Comparison of ENCODE assay signal across 24 cellular contexts in the genomic region with DNA sequence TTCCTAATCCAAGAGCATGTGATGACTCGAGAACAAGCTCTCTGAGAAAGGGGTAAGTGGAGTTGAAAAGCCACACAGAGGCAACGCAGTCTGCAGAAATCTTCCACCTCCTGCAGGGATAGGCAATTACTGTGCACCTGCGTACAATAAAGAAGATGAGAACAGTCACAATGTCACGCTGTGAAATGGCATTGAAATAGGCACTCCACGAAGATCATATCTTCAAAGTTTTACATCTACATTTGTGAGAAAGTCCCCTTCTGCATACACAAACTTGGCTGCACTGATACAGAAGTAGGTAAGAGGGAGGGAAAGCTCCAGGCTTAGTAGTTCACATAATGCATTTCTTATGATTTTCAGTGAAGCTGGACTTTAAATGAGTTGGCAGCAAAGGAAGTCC. TPM values are rescaled to one million over a fixed set of nuclear protein-coding genes. Genes with fewer than 3 reads are reported as not detected.
DNase-seq lines count a peak whose midpoint lies in the region; ATAC-seq and TF ChIP-seq lines count a peak whose summit lies in the region.
"Had no signal": no experiment of that assay in that cellular context is flagged by ENCODE, and none has a peak within 500 bp of the region (broad histone marks: within the 10 kb centered on the region; RNA-seq: fewer than 3 reads in every experiment).

No MANE protein-coding gene starts in this region.

- 62 to 80% methylated on average over 5 of the region's 5 CpGs for WGBS in sigmoid colon, 2 donors

- no peaks in the 10 kb centered on the region for H3K9me2 ChIP-seq in HCT116 (ENCODE audit: insufficient read depth)

- no peak overlapping the region for H2AFZ ChIP-seq in HCT116 (ENCODE audit: low read depth, low read length, poor library complexity, severe bottlenecking)
- H2AFZ ChIP-seq: GM23248 had no signal

- DNase-seq in HCT116 (ENCODE audit: low read depth, low spot score) (no peak), NCI-H1092 treated with DMSO at 0.1 percent for 48 hours (lab: John Stamatoyannopoulos, UW) (peak; percentile 11), NCI-H345 (lab: John Stamatoyannopoulos, UW) (peak; percentile 57), fibroblast of villous mesenchyme (ENCODE audit: low read depth) (peak; percentile 28), sigmoid colon (no peak)
- DNase-seq in CD8-positive, alpha-beta T cell = no peak
- no peak for DNase-seq in activated naive CD8-positive, alpha-beta T cell treated with anti-CD3 and anti-CD28 coated beads, Interleukin-2, amount 50 U/mL, for 24 hours
- DNase-seq: activated CD4-positive, alpha-beta T cell treated with anti-CD3 and anti-CD28 coated beads for 36 hours; activated CD8-positive, alpha-beta memory T cell treated with anti-CD3 and anti-CD28 coated beads for 24 hours; activated gamma-delta T cell treated with Interleukin-2 at 50 U/mL for 16 hours; activated T-cell treated with anti-CD3 and anti-CD28 coated beads, Interleukin-2, amount 50 U/mL, for 1 hour; amniotic stem cell; CD4-positive, alpha-beta memory T cell; foreskin melanocyte; GM23248; mesendoderm; NCI-H226; SJCRH30 had no signal

- no peak for TF ChIP-seq RAD21 in HCT116 (IDR thresholded peaks at IDR 0.05; ENCODE audit: low read depth)

- no TSS peak for BruUV-seq in HCT116 (replicated peaks; lab: Mats Ljungman, UMichigan)

- H3K79me2 ChIP-seq in HCT116 (ENCODE audit: insufficient read depth, low read length) = no peaks in the 10 kb centered on the region; the same call in 1 of the 2 replicates

- RAD21 ChIA-PET in HCT116 (lab: Charles Lee; ENCODE audit: low non-redundant PET in 1 of 2, low total read pairs in 2 of 2, uncharacterized antibody in 2 of 2, unreplicated experiment in 2 of 2) = no interaction called here

- H3K4me1 Mint-ChIP-seq in CD8-positive, alpha-beta T cell (ENCODE audit: low read depth) = peaks cover 13% of the 10 kb centered on the region
- peaks cover 31% of the 10 kb centered on the region for H3K4me1 Mint-ChIP-seq in activated naive CD8-positive, alpha-beta T cell treated with anti-CD3 and anti-CD28 coated beads, Interleukin-2, amount 50 U/mL, for 24 hours

- TF ChIP-seq CTCF in HCT116 (IDR thresholded peaks at IDR 0.05 in 2 of 3, conservative IDR thresholded peaks at IDR 0.05 in 1 of 3; ENCODE audit: borderline replicate concordance in 1 of 3, insufficient read depth in 1 of 3, low read depth in 2 of 3, low read length in 2 of 3) = no peak
- TF ChIP-seq CTCF in fibroblast of villous mesenchyme (IDR thresholded peaks at IDR 0.05; ENCODE audit: insufficient read depth, low read depth, low read length) = no peak
- no peak for TF ChIP-seq CTCF in sigmoid colon (IDR thresholded peaks at IDR 0.05)
- no peak for TF ChIP-seq CTCF in CD8-positive, alpha-beta T cell (IDR thresholded peaks at IDR 0.05)

- peak overlapping the region; percentile 28; the same call in 1 of the 2 replicates for H3K27ac ChIP-seq in HCT116 (ENCODE audit: low read depth, low read length)
- no peak overlapping the region for H3K27ac ChIP-seq in sigmoid colon
- no peak overlapping the region for H3K27ac ChIP-seq in CD8-positive, alpha-beta T cell (ENCODE audit: low read depth, low read length)
- H3K27ac ChIP-seq: coronary artery, GM23248, KMS-11, SJCRH30, skin epidermis had no signal

- H3K4me3 Mint-ChIP-seq in CD8-positive, alpha-beta T cell = no peak overlapping the region
- H3K4me3 Mint-ChIP-seq in activated naive CD8-positive, alpha-beta T cell treated with anti-CD3 and anti-CD28 coated beads, Interleukin-2, amount 50 U/mL, for 24 hours = no peak overlapping the region
- H3K4me3 Mint-ChIP-seq: activated CD4-positive, alpha-beta T cell treated with anti-CD3 and anti-CD28 coated beads for 36 hours; CD4-positive, alpha-beta memory T cell; type B pancreatic cell had no signal

- H4K20me1 ChIP-seq in HCT116 (ENCODE audit: insufficient read depth) = no peaks in the 10 kb centered on the region

- H3K9me3 ChIP-seq in HCT116 (ENCODE audit: control insufficient read depth in 1 of 2, insufficient read depth in 1 of 2, low read depth in 1 of 2, low read length in 2 of 2) = no peaks in the 10 kb centered on the region
- no peaks in the 10 kb centered on the region for H3K9me3 ChIP-seq in sigmoid colon
- H3K9me3 ChIP-seq in CD8-positive, alpha-beta T cell (ENCODE audit: low read length) = no peaks in the 10 kb centered on the region

- no peaks in the 10 kb centered on the region for H3K27me3 ChIP-seq in HCT116 (ENCODE audit: insufficient read depth, low read length)
- H3K27me3 ChIP-seq in sigmoid colon = no peaks in the 10 kb centered on the region
- H3K27me3 ChIP-seq in CD8-positive, alpha-beta T cell (ENCODE audit: insufficient read depth, low read length) = no peaks in the 10 kb centered on the region
- H3K27me3 ChIP-seq: SJCRH30 had no signal

- no peaks in the 10 kb centered on the region for H3K27me3 Mint-ChIP-seq in CD8-positive, alpha-beta T cell (ENCODE audit: low read depth)
- H3K27me3 Mint-ChIP-seq in activated naive CD8-positive, alpha-beta T cell treated with anti-CD3 and anti-CD28 coated beads, Interleukin-2, amount 50 U/mL, for 24 hours = no peaks in the 10 kb centered on the region
- H3K27me3 Mint-ChIP-seq: activated CD4-positive, alpha-beta T cell treated with anti-CD3 and anti-CD28 coated beads for 36 hours; CD4-positive, alpha-beta memory T cell; type B pancreatic cell had no signal

- intact Hi-C loops in HCT116 (cut with micrococcal nuclease) = no loop called here
- intact Hi-C loops in sigmoid colon (cut with DNase I) = no loop called here
- intact Hi-C loops in CD8-positive, alpha-beta T cell (cut with DNase I, micrococcal nuclease) = no loop called here

- H3K36me3 Mint-ChIP-seq in CD8-positive, alpha-beta T cell = peaks cover 70% of the 10 kb centered on the region
- peaks cover 31% of the 10 kb centered on the region for H3K36me3 Mint-ChIP-seq in activated naive CD8-positive, alpha-beta T cell treated with anti-CD3 and anti-CD28 coated beads, Interleukin-2, amount 50 U/mL, for 24 hours (ENCODE audit: low read depth)

- H3K4me2 ChIP-seq in HCT116 (ENCODE audit: low read length) = no peak overlapping the region
- H3K4me2 ChIP-seq: KMS-11 had no signal

- no peaks in the 10 kb centered on the region for H3K9me3 Mint-ChIP-seq in CD8-positive, alpha-beta T cell
- peaks cover 5% of the 10 kb centered on the region for H3K9me3 Mint-ChIP-seq in activated naive CD8-positive, alpha-beta T cell treated with anti-CD3 and anti-CD28 coated beads, Interleukin-2, amount 50 U/mL, for 24 hours

- no peak for TF ChIP-seq POLR2A in HCT116 (IDR thresholded peaks at IDR 0.05; ENCODE audit: borderline replicate concordance, extremely low read depth, insufficient read depth, insufficient read length)
- no peak for TF ChIP-seq POLR2A in sigmoid colon (IDR thresholded peaks at IDR 0.05)

- H3K4me3 ChIP-seq in HCT116 (replicated peaks in 1 of 2; ENCODE audit: low read depth in 1 of 2, low read length in 2 of 2) (no peak overlapping the region), fibroblast of villous mesenchyme (ENCODE audit: low read depth, low read length) (no peak overlapping the region), sigmoid colon (no peak overlapping the region)
- H3K4me3 ChIP-seq in CD8-positive, alpha-beta T cell (ENCODE audit: low read depth, low read length) = no peak overlapping the region
- H3K4me3 ChIP-seq: coronary artery, GM23248, SJCRH30, skin epidermis had no signal

- H3K9ac ChIP-seq in HCT116 (ENCODE audit: low read length) = no peak overlapping the region
- H3K9ac ChIP-seq: GM23248, KMS-11 had no signal

- POLR2A ChIA-PET in HCT116 (lab: Charles Lee) = no interaction called here
- POLR2A ChIA-PET in CD8-positive, alpha-beta T cell (lab: Charles Lee) = no interaction called here

- CTCF ChIA-PET in HCT116 (lab: Charles Lee) = no interaction called here
- CTCF ChIA-PET in CD8-positive, alpha-beta T cell (lab: Charles Lee) = no interaction called here

- no peak for ATAC-seq in HCT116
- no peak for ATAC-seq in CD8-positive, alpha-beta T cell
- no peak for ATAC-seq in activated naive CD8-positive, alpha-beta T cell treated with anti-CD3 and anti-CD28 coated beads, Interleukin-2, amount 50 U/mL, for 24 hours
- ATAC-seq: activated CD4-positive, alpha-beta T cell treated with anti-CD3 and anti-CD28 coated beads for 36 hours; esophagus mucosa; Panc1 had no signal

- H3K4me1 ChIP-seq in HCT116 (ENCODE audit: control insufficient read depth in 1 of 2, insufficient read depth in 2 of 2, low read length in 2 of 2) = peaks cover 18 to 35% of the 10 kb centered on the region in 2 experiments
- no peaks in the 10 kb centered on the region for H3K4me1 ChIP-seq in sigmoid colon
- H3K4me1 ChIP-seq in CD8-positive, alpha-beta T cell (ENCODE audit: insufficient read depth, low read length) = no peaks in the 10 kb centered on the region

- peaks cover 15 to 21% of the 10 kb centered on the region in 2 experiments for H3K36me3 ChIP-seq in HCT116 (ENCODE audit: control insufficient read depth in 1 of 2, insufficient read depth in 2 of 2, low read length in 2 of 2)
- H3K36me3 ChIP-seq in sigmoid colon = peaks cover 0 to 24% (median 0%) of the 10 kb centered on the region in 4 donors
- peaks cover 15% of the 10 kb centered on the region for H3K36me3 ChIP-seq in CD8-positive, alpha-beta T cell (ENCODE audit: insufficient read depth, low read length)
- H3K36me3 ChIP-seq: SJCRH30 had no signal

- no peak overlapping the region for H3K27ac Mint-ChIP-seq in CD8-positive, alpha-beta T cell
- H3K27ac Mint-ChIP-seq in activated naive CD8-positive, alpha-beta T cell treated with anti-CD3 and anti-CD28 coated beads, Interleukin-2, amount 50 U/mL, for 24 hours = no peak overlapping the region
- H3K27ac Mint-ChIP-seq: activated CD4-positive, alpha-beta T cell treated with anti-CD3 and anti-CD28 coated beads for 36 hours; type B pancreatic cell had no signal

- no peak for TF ChIP-seq EP300 in sigmoid colon (IDR thresholded peaks at IDR 0.05)

TF ChIP-seq in HCT116, 20 proteins besides CTCF, POLR2A, EP300 and RAD21 (continues in another document):
- TF ChIP-seq EZH2phosphoT487 (IDR thresholded peaks at IDR 0.05; ENCODE audit: borderline replicate concordance) (no peak), TCF7L2 (IDR thresholded peaks at IDR 0.05; ENCODE audit: borderline replicate concordance, extremely low read depth, insufficient read depth, insufficient read length) (no peak), FOSL1 (IDR thresholded peaks at IDR 0.05; ENCODE audit: low read depth) (no peak), EGR1 (IDR thresholded peaks at IDR 0.05; ENCODE audit: low read depth) (no peak), SIN3A (IDR thresholded peaks at IDR 0.05; ENCODE audit: low read depth) (no peak), YY1 (IDR thresholded peaks at IDR 0.05; ENCODE audit: extremely low read depth, insufficient replicate concordance, low read depth, low read length) (no peak)

RNA-seq across cellular contexts. Expression of a gene that starts 27.1 kb away (rescaled TPM):
- 99.1 TPM for total RNA-seq in HCT116 (2021; ENCODE audit: unreplicated experiment)
- polyA plus RNA-seq in HCT116 (2012) = 29.2 and 35.4 TPM in 2 replicates
- 33.7 and 40.9 TPM in 2 replicates for total RNA-seq in fibroblast of villous mesenchyme
- total RNA-seq in sigmoid colon = 10 to 100 TPM; 11.4 to 19.1 (median 16.5) TPM
- polyA plus RNA-seq in sigmoid colon = 10 to 100 TPM; 13.6 to 16.2 (median 14.8) TPM
- 10 to 100 TPM; 20.4 to 22.9 TPM for total RNA-seq in CD8-positive, alpha-beta T cell

RNA-seq across cellular contexts. Expression of a gene that starts 43.7 kb away (rescaled TPM):
- total RNA-seq in HCT116 (2021; ENCODE audit: unreplicated experiment) (166 TPM), fibroblast of villous mesenchyme (188 and 281 TPM in 2 replicates), sigmoid colon (1,000 to 10,000 TPM; 1,233 to 1,991 (median 1,564) TPM)
- 66.4 and 71.5 TPM in 2 replicates for polyA plus RNA-seq in HCT116 (2012)
- 10 to 100 TPM; 40.7 to 72.1 (median 71.5) TPM for polyA plus RNA-seq in sigmoid colon
- not detected for total RNA-seq in CD8-positive, alpha-beta T cell

Comparison
In these comparisons a context has a peak if more than half of its experiments do, and no peak if none do; other contexts are left out.
1. DNase-seq: peak in NCI-H1092 treated with DMSO at 0.1 percent for 48 hours (single experiment), NCI-H345 (single experiment) and fibroblast of villous mesenchyme (single experiment); none in HCT116 (single experiment), sigmoid colon (single experiment), CD8-positive, alpha-beta T cell (0 of 7) and activated naive CD8-positive, alpha-beta T cell treated with anti-CD3 and anti-CD28 coated beads, Interleukin-2, amount 50 U/mL, for 24 hours (single experiment).
2. RNA of a gene that starts 43.7 kb away (total RNA-seq): 1,233 to 1,991 TPM in sigmoid colon, 188 to 281 TPM in fibroblast of villous mesenchyme and 166 TPM in HCT116 (single experiment); not detected in CD8-positive, alpha-beta T cell; every median in the first group is over 100 times any median in the second.